ENCODE assay signal across 17 cellular contexts in genomic region chr2:16336916-16337315, GRCh38.
A peak's percentile ranks its signal among the peaks of the same experiment; 100 is the strongest.
DNase-seq lines count a peak whose midpoint lies in the region; ATAC-seq and TF ChIP-seq lines count a peak whose summit lies in the region.
"Had no signal": no experiment of that assay in that cellular context is flagged by ENCODE, and none has a peak within 500 bp of the region (broad histone marks: within the 10 kb centered on the region; RNA-seq: fewer than 3 reads in every experiment).

No MANE protein-coding gene starts in this region.

- ATAC-seq in HG03460 (IDR thresholded peaks at IDR 0.05; ENCODE audit: unreplicated experiment) = no peak
- ATAC-seq in HG03095 (IDR thresholded peaks at IDR 0.05; ENCODE audit: unreplicated experiment) = no peak
- ATAC-seq: A549; CD8-positive, alpha-beta T cell had no signal

- no peak for TF ChIP-seq CTCF in BE2C (IDR thresholded peaks at IDR 0.05; ENCODE audit: low read depth, low read length)
- no peak for TF ChIP-seq CTCF in neural crest cell (conservative IDR thresholded peaks at IDR 0.05)

- H3K9me3 ChIP-seq in BE2C = peaks cover 25% of the 10 kb centered on the region
- H3K9me3 ChIP-seq: A549, Caco-2 had no signal

- no peak overlapping the region for H3K4me3 ChIP-seq in BE2C (ENCODE audit: low read depth, low read length)
- H3K4me3 ChIP-seq: A549, BLaER1 had no signal

- peaks cover 35% of the 10 kb centered on the region for H3K4me1 ChIP-seq in BE2C
- H3K4me1 ChIP-seq: A549, BLaER1 had no signal

- no peaks in the 10 kb centered on the region for H3K36me3 ChIP-seq in BE2C
- H3K36me3 ChIP-seq: BLaER1 had no signal

- peaks cover 18% of the 10 kb centered on the region for H3K9me3 Mint-ChIP-seq in neural crest cell

- no peak overlapping the region for H3K4me3 Mint-ChIP-seq in neural crest cell
- H3K4me3 Mint-ChIP-seq: B cell; CD4-positive, alpha-beta T cell; CD8-positive, alpha-beta T cell had no signal

- H3K27me3 ChIP-seq in BE2C = peaks cover 16% of the 10 kb centered on the region
- H3K27me3 ChIP-seq: BLaER1 had no signal

- H3K4me1 Mint-ChIP-seq in neural crest cell = peaks cover 28% of the 10 kb centered on the region
- H3K4me1 Mint-ChIP-seq: B cell had no signal

- peak overlapping the region; percentile 23 for H3K27ac Mint-ChIP-seq in neural crest cell (ENCODE audit: unreplicated experiment)
- H3K27ac Mint-ChIP-seq: B cell; CD4-positive, alpha-beta T cell; CD8-positive, alpha-beta T cell had no signal

- no peaks in the 10 kb centered on the region for H3K27me3 Mint-ChIP-seq in neural crest cell (ENCODE audit: low read depth)
- H3K27me3 Mint-ChIP-seq: CD4-positive, alpha-beta T cell had no signal

- DNase-seq in BE2C (peak; percentile 99), NCI-H82 treated with DMSO at 0.1 percent for 48 hours (lab: John Stamatoyannopoulos, UW; ENCODE audit: unreplicated experiment) (peak; percentile 17), neural crest cell (ENCODE audit: low read depth, low spot score) (no peak), hippocampal formation (lab: John Stamatoyannopoulos, UW) (no peak)
- DNase-seq: AML-193; C1 segment of cervical spinal cord; Caco-2; Calu3; CD4-positive, alpha-beta T cell; CD8-positive, alpha-beta T cell; DMS79 treated with DMSO at 0.1 percent for 48 hours; GF-D8 had no signal

- peaks cover 19% of the 10 kb centered on the region for H3K36me3 Mint-ChIP-seq in neural crest cell (ENCODE audit: low read depth)
- H3K36me3 Mint-ChIP-seq: CD8-positive, alpha-beta T cell had no signal

Comparison
In these comparisons a context has a peak if more than half of its experiments do, and no peak if none do; other contexts are left out.
1. DNase-seq: peak in BE2C (single experiment) and NCI-H82 treated with DMSO at 0.1 percent for 48 hours (single experiment); none in neural crest cell (single experiment) and hippocampal formation (0 of 2).